Comparison of ENCODE assay signal across 24 cellular contexts in the genomic region with DNA sequence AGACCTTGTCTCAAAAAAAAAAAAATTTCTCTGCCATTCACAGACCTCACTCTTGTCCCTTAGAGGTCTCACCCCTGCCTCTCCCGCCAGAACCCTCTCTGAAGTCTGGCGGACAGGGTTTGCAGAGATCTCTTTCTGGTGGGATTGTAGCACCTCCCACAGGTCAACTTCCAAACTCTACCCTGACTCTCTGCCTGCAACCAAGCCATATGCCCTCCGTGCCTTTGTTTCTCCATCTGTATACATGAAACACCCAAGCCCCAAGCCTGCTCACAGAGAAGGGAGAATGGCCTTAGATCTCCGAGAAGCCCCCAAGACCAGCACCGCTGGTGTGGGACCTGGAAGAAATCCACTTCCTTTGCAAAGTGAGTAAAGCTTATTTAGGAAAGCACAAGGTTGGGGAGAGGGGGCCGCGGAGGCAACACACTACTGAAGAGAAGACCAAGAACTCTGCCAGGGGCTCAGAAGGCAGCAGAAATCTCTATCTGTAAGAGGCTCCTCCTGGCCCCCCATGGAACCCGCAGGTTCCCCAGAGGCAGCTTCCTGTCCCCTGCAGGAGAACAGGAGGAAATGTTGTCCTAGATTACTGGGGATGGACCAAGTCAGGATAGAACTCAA.
A peak's percentile ranks its signal among the peaks of the same experiment; 100 is the strongest.
DNase-seq lines count a peak whose midpoint lies in the region; ATAC-seq, FAIRE-seq and TF ChIP-seq lines count a peak whose summit lies in the region.
"Had no signal": no experiment of that assay in that cellular context is flagged by ENCODE, and none has a peak within 500 bp of the region (broad histone marks: within the 10 kb centered on the region; RNA-seq: fewer than 3 reads in every experiment).

No MANE protein-coding gene starts in this region.

- TF ChIP-seq EP300 in GM12878 (IDR thresholded peaks at IDR 0.05; ENCODE audit: borderline replicate concordance in 1 of 2, control insufficient read depth in 1 of 2, low read depth in 2 of 2, low read length in 2 of 2) = no peak

- POLR2A ChIA-PET in HCT116 (lab: Charles Lee) = no interaction called here
- POLR2A ChIA-PET in GM12878 (lab: Charles Lee) = no interaction called here

- H3K27me3 Mint-ChIP-seq in chondrocyte (ENCODE audit: low read depth) = no peaks in the 10 kb centered on the region

- no peak overlapping the region for H3K27ac Mint-ChIP-seq in chondrocyte (ENCODE audit: unreplicated experiment)
- H3K27ac Mint-ChIP-seq: immature natural killer cell; mesothelial cell of epicardium; stimulated activated naive B cell treated with anti-CD40 and anti-IgM and Interleukin-4, amounts not matched to agents 10 μg/mL and 1 μg/mL and 100 μg/mL, for 72 hours had no signal

- H3K4me1 Mint-ChIP-seq in chondrocyte (ENCODE audit: low read depth) = peaks cover 18% of the 10 kb centered on the region
- H3K4me1 Mint-ChIP-seq: immature natural killer cell; stimulated activated naive B cell treated with anti-CD40 and anti-IgM and Interleukin-4, amounts not matched to agents 10 μg/mL and 1 μg/mL and 100 μg/mL, for 72 hours had no signal

- no peaks in the 10 kb centered on the region for H3K79me2 ChIP-seq in HCT116 (ENCODE audit: insufficient read depth, low read length)
- H3K79me2 ChIP-seq in GM12878 (ENCODE audit: control insufficient read depth, insufficient read depth, low read length) = no peaks in the 10 kb centered on the region; the same call in 1 of the 2 replicates
- H3K79me2 ChIP-seq in smooth muscle cell (ENCODE audit: low read depth) = no peaks in the 10 kb centered on the region

- CTCF ChIA-PET in HCT116 (lab: Charles Lee) = interaction anchor here (1.1 to 3.1 kb wide), 9 partner anchors 9 to 209 kb away, joined by 3 to 20 read pairs (median 4); no protein-coding TSS in a partner anchor
- CTCF ChIA-PET in GM12878 (lab: Yijun Ruan, JAX) = interaction anchor here (0.6 to 2.7 kb wide), 11 partner anchors 10 to 187 kb away, joined by 3 to 22 read pairs (median 4); no protein-coding TSS in a partner anchor

- H3K27ac ChIP-seq in HCT116 (ENCODE audit: low read depth, low read length) = no peak overlapping the region
- H3K27ac ChIP-seq in GM12878 (ENCODE audit: control insufficient read depth, insufficient read depth) = peak overlapping the region; percentile 77; the same call in 1 of the 2 replicates
- no peak overlapping the region for H3K27ac ChIP-seq in smooth muscle cell (ENCODE audit: low read depth)
- H3K27ac ChIP-seq: foreskin keratinocyte, hepatocyte, KMS-11, left lung, RWPE1, testis, vagina, VCaP had no signal

- RAD21 ChIA-PET in HCT116 (lab: Charles Lee; ENCODE audit: low non-redundant PET in 1 of 2, low total read pairs in 2 of 2, uncharacterized antibody in 2 of 2, unreplicated experiment in 2 of 2) = interaction anchor here in 1 of 2 experiments (1.1 to 1.2 kb wide), 2 partner anchors 101 to 185 kb away, joined by 3 read pairs; no protein-coding TSS in a partner anchor
- RAD21 ChIA-PET in GM12878 (lab: Charles Lee; ENCODE audit: unreplicated experiment) = interaction anchor here (0.8 to 1.5 kb wide), 4 partner anchors 61 to 187 kb away, joined by 3 to 5 read pairs (median 3); no protein-coding TSS in a partner anchor

- H3K9ac ChIP-seq in HCT116 (ENCODE audit: low read length) (no peak overlapping the region), GM12878 (ENCODE audit: control insufficient read depth, insufficient read depth, low read length) (peak overlapping the region; percentile 46; the same call in 1 of the 2 replicates), smooth muscle cell (ENCODE audit: low read depth) (no peak overlapping the region)
- H3K9ac ChIP-seq: KMS-11 had no signal

- H3K36me3 Mint-ChIP-seq in chondrocyte (ENCODE audit: low read depth) = no peaks in the 10 kb centered on the region
- H3K36me3 Mint-ChIP-seq: CD14-positive monocyte; immature natural killer cell; mesothelial cell of epicardium; naive thymus-derived CD4-positive, alpha-beta T cell; stimulated activated naive B cell treated with anti-CD40 and anti-IgM and Interleukin-4, amounts not matched to agents 10 μg/mL and 1 μg/mL and 100 μg/mL, for 72 hours had no signal

- H2AFZ ChIP-seq in HCT116 (ENCODE audit: low read depth, low read length, poor library complexity, severe bottlenecking) (no peak overlapping the region), GM12878 (ENCODE audit: control insufficient read depth, low read depth, low read length) (no peak overlapping the region; the same call in 1 of the 2 replicates), smooth muscle cell (ENCODE audit: low read depth) (no peak overlapping the region)
- H2AFZ ChIP-seq: hepatocyte had no signal

- no peaks in the 10 kb centered on the region for H3F3A ChIP-seq in smooth muscle cell (ENCODE audit: low read depth)

- peak; percentile 16 for DNase-seq in activated CD4-positive, CD25-positive, alpha-beta regulatory T cell treated with anti-CD3 and anti-CD28 coated beads, Interleukin-2, amount 50 U/mL, for 72 hours
- DNase-seq in activated CD4-positive, CD25-positive, alpha-beta regulatory T cell (lab: John Stamatoyannopoulos, UW) = no peak
- DNase-seq in HCT116 (ENCODE audit: low read depth, low spot score) (no peak), GM12878 (ENCODE audit: low read depth, low spot score) (no peak), posterior vena cava (ENCODE audit: low spot score) (peak; percentile 62), smooth muscle cell (lab: John Stamatoyannopoulos, UW; ENCODE audit: unreplicated experiment) (no peak), chondrocyte (ENCODE audit: low spot score) (no peak)
- no peak for DNase-seq in activated naive CD4-positive, alpha-beta T cell treated with Interleukin-2 at 50 U/mL for 16 hours
- DNase-seq: activated gamma-delta T cell; effector memory CD4-positive, alpha-beta T cell; foreskin keratinocyte; left lung; occipital lobe; stimulated activated naive B cell treated with anti-CD40 and anti-IgM and Interleukin-4, amounts not matched to agents 10 μg/mL and 1 μg/mL and 100 μg/mL, for 72 hours; testis had no signal

- SMC1A ChIA-PET in GM12878 (lab: Charles Lee; ENCODE audit: uncharacterized antibody, unreplicated experiment) = interaction anchor here (0.6 to 1.6 kb wide), 5 partner anchors 182 to 195 kb away, joined by 3 read pairs; no protein-coding TSS in a partner anchor

- no peaks in the 10 kb centered on the region for H3K9me2 ChIP-seq in HCT116 (ENCODE audit: insufficient read depth)

- H3K9me3 ChIP-seq in HCT116 (ENCODE audit: control insufficient read depth in 1 of 2, insufficient read depth in 1 of 2, low read depth in 1 of 2, low read length in 2 of 2) (no peaks in the 10 kb centered on the region), GM12878 (replicated peaks; ENCODE audit: control insufficient read depth, insufficient read depth, low read length) (no peaks in the 10 kb centered on the region), smooth muscle cell (replicated peaks; ENCODE audit: low read depth) (no peaks in the 10 kb centered on the region)
- H3K9me3 ChIP-seq: left lung, testis, vagina had no signal

- H4K20me1 ChIP-seq in HCT116 (ENCODE audit: insufficient read depth) (no peaks in the 10 kb centered on the region), GM12878 (ENCODE audit: control insufficient read depth, insufficient read depth) (no peaks in the 10 kb centered on the region), smooth muscle cell (ENCODE audit: low read depth) (peaks cover 5% of the 10 kb centered on the region)

- H3K36me3 ChIP-seq in HCT116 (ENCODE audit: control insufficient read depth in 1 of 2, insufficient read depth in 2 of 2, low read length in 2 of 2) = no peaks in the 10 kb centered on the region
- no peaks in the 10 kb centered on the region for H3K36me3 ChIP-seq in GM12878 (ENCODE audit: control insufficient read depth in 2 of 2, insufficient read depth in 2 of 2, low read length in 1 of 2)
- no peaks in the 10 kb centered on the region for H3K36me3 ChIP-seq in smooth muscle cell (ENCODE audit: low read depth)
- H3K36me3 ChIP-seq: left lung, vagina had no signal

- no peak for TF ChIP-seq RAD21 in HCT116 (IDR thresholded peaks at IDR 0.05; ENCODE audit: low read depth)
- 0 out of 2 replicates have a peak, but pooled peaks have one; percentile 10 for TF ChIP-seq RAD21 in GM12878 (IDR thresholded peaks at IDR 0.05; ENCODE audit: insufficient read depth, low read depth, low read length)

- H3K4me3 ChIP-seq in HCT116 (replicated peaks in 1 of 2; ENCODE audit: low read depth in 1 of 2, low read length in 2 of 2) (no peak overlapping the region), GM12878 (no peak overlapping the region), smooth muscle cell (no peak overlapping the region)
- H3K4me3 ChIP-seq: hepatocyte, left lung, testis, vagina had no signal

- BruUV-seq in HCT116 (replicated peaks; lab: Mats Ljungman, UMichigan) = no TSS peak
- no TSS peak for BruUV-seq in GM12878 (replicated peaks; lab: Mats Ljungman, UMichigan)

- H3K9me3 Mint-ChIP-seq in chondrocyte (ENCODE audit: low read depth) = peaks cover 3% of the 10 kb centered on the region
- H3K9me3 Mint-ChIP-seq: immature natural killer cell; mesothelial cell of epicardium; naive thymus-derived CD4-positive, alpha-beta T cell; stimulated activated naive B cell treated with anti-CD40 and anti-IgM and Interleukin-4, amounts not matched to agents 10 μg/mL and 1 μg/mL and 100 μg/mL, for 72 hours had no signal

- TF ChIP-seq CTCF in HCT116 (IDR thresholded peaks at IDR 0.05 in 2 of 3, conservative IDR thresholded peaks at IDR 0.05 in 1 of 3; ENCODE audit: borderline replicate concordance in 1 of 3, insufficient read depth in 1 of 3, low read depth in 2 of 3, low read length in 2 of 3) (no peak), GM12878 (IDR thresholded peaks at IDR 0.05 in 2 of 3, conservative IDR thresholded peaks at IDR 0.05 in 1 of 3; ENCODE audit: control insufficient read depth in 2 of 3, extremely low read depth in 1 of 3, insufficient read depth in 1 of 3, low read depth in 3 of 3, low read length in 3 of 3) (peak in 1 of 3 experiments; percentile 8; a peak in 1 of 6 replicates), smooth muscle cell (IDR thresholded peaks at IDR 0.05; ENCODE audit: borderline replicate concordance, insufficient read depth, poor library complexity, severe bottlenecking) (no peak), chondrocyte (IDR thresholded peaks at IDR 0.05) (no peak)

- in situ Hi-C loops in GM12878 (cut with MboI) = loop anchor here (10.0 kb wide), 1 partner anchor 179 kb away; no protein-coding TSS in a partner anchor

- intact Hi-C loops in HCT116 (cut with micrococcal nuclease) (loop anchor here (1.0 kb wide), 1 partner anchor 185 kb away; no protein-coding TSS in a partner anchor), GM12878 (cut with micrococcal nuclease; ENCODE audit: unreplicated experiment) (loop anchor here (1.0 to 5.0 kb wide), 5 partner anchors 36 to 185 kb away; no protein-coding TSS in a partner anchor), posterior vena cava (cut with DNase I) (loop anchor here (10.0 kb wide), 1 partner anchor 99 kb away; no protein-coding TSS in a partner anchor)

- FAIRE-seq in GM12878 (lab: Jason Lieb, UNC) = no peak

- H3K27me3 ChIP-seq in HCT116 (ENCODE audit: insufficient read depth, low read length) (peaks cover 22% of the 10 kb centered on the region; the same call in 1 of the 2 replicates), GM12878 (replicated peaks in 1 of 2; ENCODE audit: control insufficient read depth in 2 of 2, insufficient read depth in 2 of 2, low read length in 1 of 2) (no peaks in the 10 kb centered on the region; a peak in 1 of 4 replicates), smooth muscle cell (ENCODE audit: low read depth) (no peaks in the 10 kb centered on the region)
- H3K27me3 ChIP-seq: foreskin keratinocyte, hepatocyte, left lung, testis, vagina had no signal

- ATAC-seq in HCT116 = peak; percentile 35; the same call in 1 of the 2 replicates
- peak; percentile 41 for ATAC-seq in GM12878

- TF ChIP-seq POLR2A in HCT116 (IDR thresholded peaks at IDR 0.05; ENCODE audit: borderline replicate concordance, extremely low read depth, insufficient read depth, insufficient read length) (no peak), GM12878 (IDR thresholded peaks at IDR 0.05; ENCODE audit: low read depth, low read length) (no peak)

- no peak overlapping the region for H3K4me3 Mint-ChIP-seq in chondrocyte (ENCODE audit: unreplicated experiment)
- H3K4me3 Mint-ChIP-seq: CD14-positive monocyte; immature natural killer cell; mesothelial cell of epicardium; naive thymus-derived CD4-positive, alpha-beta T cell; stimulated activated naive B cell treated with anti-CD40 and anti-IgM and Interleukin-4, amounts not matched to agents 10 μg/mL and 1 μg/mL and 100 μg/mL, for 72 hours had no signal

- WGBS in GM12878 (ENCODE audit: insufficient coverage, insufficient replicate concordance, low lambda C conversion rate, missing lambda C conversion rate) = 39% methylated on average over 7 of the region's 8 CpGs
- WGBS in smooth muscle cell (ENCODE audit: low lambda C conversion rate) = 83% methylated on average over 8 of the region's 8 CpGs

- H3K4me1 ChIP-seq in HCT116 (ENCODE audit: control insufficient read depth in 1 of 2, insufficient read depth in 2 of 2, low read length in 2 of 2) (no peaks in the 10 kb centered on the region), GM12878 (ENCODE audit: control insufficient read depth, insufficient read depth, low read length) (peaks cover 50% of the 10 kb centered on the region), smooth muscle cell (ENCODE audit: low read depth) (peaks cover 28% of the 10 kb centered on the region)
- H3K4me1 ChIP-seq: foreskin keratinocyte had no signal

- no peak overlapping the region for H3K4me2 ChIP-seq in HCT116 (ENCODE audit: low read length)
- H3K4me2 ChIP-seq in GM12878 (ENCODE audit: control insufficient read depth, insufficient read depth) = no peak overlapping the region; the same call in 1 of the 2 replicates
- no peak overlapping the region for H3K4me2 ChIP-seq in smooth muscle cell
- H3K4me2 ChIP-seq: hepatocyte, KMS-11 had no signal

Comparison
In these comparisons a context has a peak if more than half of its experiments do, and no peak if none do; other contexts are left out.
1. DNase-seq: peak in activated CD4-positive, CD25-positive, alpha-beta regulatory T cell treated with anti-CD3 and anti-CD28 coated beads, Interleukin-2, amount 50 U/mL, for 72 hours (single experiment) and posterior vena cava (single experiment); none in activated CD4-positive, CD25-positive, alpha-beta regulatory T cell (0 of 4), HCT116 (single experiment), GM12878 (single experiment), smooth muscle cell (single experiment), chondrocyte (single experiment) and activated naive CD4-positive, alpha-beta T cell treated with Interleukin-2 at 50 U/mL for 16 hours (single experiment).